7 cellular contexts compared by ENCODE assay signal in the genomic region with DNA sequence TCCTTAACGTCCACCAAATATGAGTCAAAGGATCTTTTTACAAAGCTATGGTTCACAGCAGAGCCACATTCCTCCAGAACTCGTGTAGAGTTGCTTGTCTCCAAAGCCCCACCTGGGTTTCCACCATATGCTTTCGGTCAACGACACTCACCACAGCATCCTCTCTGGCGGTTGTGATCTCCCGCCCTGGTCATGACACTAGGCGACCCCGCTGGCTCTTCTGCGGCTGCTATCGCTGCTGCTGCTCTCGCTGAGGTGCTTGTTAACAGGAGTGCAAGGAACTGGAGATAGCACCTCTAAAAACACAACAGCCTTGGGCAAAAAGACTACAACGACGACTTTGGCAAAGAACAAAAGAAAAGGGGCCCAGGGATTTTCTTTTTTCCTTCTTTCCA. TPM values are rescaled to one million over a fixed set of nuclear protein-coding genes. Genes with fewer than 3 reads are reported as not detected.
DNase-seq lines count a peak whose midpoint lies in the region; ATAC-seq and TF ChIP-seq lines count a peak whose summit lies in the region.

No MANE protein-coding gene starts in this region.

- 0 to 5% methylated on average over 12 to 13 of the region's 13 CpGs for WGBS in esophagus squamous epithelium, 2 donors

- peak overlapping the region; percentile 76 for H3K4me3 ChIP-seq in HUES48 (ENCODE audit: low read depth, low read length)
- peak overlapping the region; percentile 57 to 79 (median 72) for H3K4me3 ChIP-seq in esophagus squamous epithelium
- peak overlapping the region; percentile 79 for H3K4me3 ChIP-seq in naive thymus-derived CD4-positive, alpha-beta T cell (ENCODE audit: low read length)
- H3K4me3 ChIP-seq in vagina = peak overlapping the region; percentile 54 to 71

- peaks cover 99% of the 10 kb centered on the region for H3K27me3 ChIP-seq in HUES48 (ENCODE audit: control insufficient read depth, insufficient read depth, low read length)
- H3K27me3 ChIP-seq in esophagus squamous epithelium = no peaks in the 10 kb centered on the region
- H3K27me3 ChIP-seq in naive thymus-derived CD4-positive, alpha-beta T cell (ENCODE audit: control insufficient read depth in 2 of 2, insufficient read depth in 2 of 2, low read length in 2 of 2) = peaks cover 0 to 5% of the 10 kb centered on the region in 2 donors
- no peaks in the 10 kb centered on the region for H3K27me3 ChIP-seq in vagina

- H3K27ac Mint-ChIP-seq in activated CD4-positive, alpha-beta T cell treated with anti-CD3 and anti-CD28 coated beads, Interleukin-2, amount 10 ng/mL, durations not matched to agents 24 days and 14 days = peak overlapping the region; percentile 35
- peak overlapping the region; percentile 30 to 98 (median 87) for H3K27ac Mint-ChIP-seq in naive thymus-derived CD4-positive, alpha-beta T cell

- peak overlapping the region; percentile 84 for H3K4me3 Mint-ChIP-seq in activated CD4-positive, alpha-beta T cell treated with anti-CD3 and anti-CD28 coated beads, Interleukin-2, amount 10 ng/mL, durations not matched to agents 24 days and 14 days
- H3K4me3 Mint-ChIP-seq in naive thymus-derived CD4-positive, alpha-beta T cell = peak overlapping the region; percentile 83 to 100 (median 93)

- DNase-seq in activated CD4-positive, alpha-beta T cell treated with anti-CD3 and anti-CD28 coated beads, Interleukin-2, amount 10 ng/mL, durations not matched to agents 24 days and 14 days = peak; percentile 75
- DNase-seq in esophagus squamous epithelium (lab: John Stamatoyannopoulos, UW) = no peak
- peak in 6 of 9 donors; percentile 8 to 49 (median 28) for DNase-seq in naive thymus-derived CD4-positive, alpha-beta T cell
- no peak for DNase-seq in vagina (ENCODE audit: extremely low spot score in 2 of 2)

- H3K9me3 ChIP-seq in HUES48 (ENCODE audit: control insufficient read depth, insufficient read depth, low read length) (no peaks in the 10 kb centered on the region), esophagus squamous epithelium (no peaks in the 10 kb centered on the region), vagina (no peaks in the 10 kb centered on the region)
- H3K9me3 ChIP-seq in naive thymus-derived CD4-positive, alpha-beta T cell (ENCODE audit: control insufficient read depth in 2 of 3, low read length in 3 of 3) = no peaks in the 10 kb centered on the region

- CTCF ChIA-PET in naive thymus-derived CD4-positive, alpha-beta T cell (lab: Charles Lee) = interaction anchor here (1.2 kb wide), 1 partner anchor 79 kb away, joined by 3 read pairs; no protein-coding TSS in a partner anchor

- no peak overlapping the region for H3K9ac ChIP-seq in HUES48 (ENCODE audit: low read depth, low read length)

- no peaks in the 10 kb centered on the region for H3K9me3 Mint-ChIP-seq in activated CD4-positive, alpha-beta T cell treated with anti-CD3 and anti-CD28 coated beads, Interleukin-2, amount 10 ng/mL, durations not matched to agents 24 days and 14 days
- no peaks in the 10 kb centered on the region for H3K9me3 Mint-ChIP-seq in naive thymus-derived CD4-positive, alpha-beta T cell

- peaks cover 19% of the 10 kb centered on the region for H3K4me1 Mint-ChIP-seq in activated CD4-positive, alpha-beta T cell treated with anti-CD3 and anti-CD28 coated beads, Interleukin-2, amount 10 ng/mL, durations not matched to agents 24 days and 14 days
- H3K4me1 Mint-ChIP-seq in naive thymus-derived CD4-positive, alpha-beta T cell = peaks cover 24 to 68% (median 61%) of the 10 kb centered on the region in 7 donors

- POLR2A ChIA-PET in naive thymus-derived CD4-positive, alpha-beta T cell (lab: Charles Lee) = interaction anchor here (0.7 to 3.4 kb wide), 28 partner anchors 9 to 1570 kb away, joined by 3 to 40 read pairs (median 6); partner anchors contain the start of genes ANKAR, ASNSD1, ORMDL1 and OSGEPL1

- H3K27ac ChIP-seq in HUES48 (ENCODE audit: low read depth, low read length) (peak overlapping the region; percentile 3), esophagus squamous epithelium (peak overlapping the region; percentile 87 to 92 (median 91)), vagina (peak overlapping the region; percentile 78)
- H3K27ac ChIP-seq in naive thymus-derived CD4-positive, alpha-beta T cell (ENCODE audit: low read depth, low read length) = peak overlapping the region; percentile 80

- H3K36me3 Mint-ChIP-seq in activated CD4-positive, alpha-beta T cell treated with anti-CD3 and anti-CD28 coated beads, Interleukin-2, amount 10 ng/mL, durations not matched to agents 24 days and 14 days (ENCODE audit: low read depth) = no peaks in the 10 kb centered on the region
- H3K36me3 Mint-ChIP-seq in naive thymus-derived CD4-positive, alpha-beta T cell = peaks cover under 1 to 7% (median 3%) of the 10 kb centered on the region in 5 donors

- peaks cover 14% of the 10 kb centered on the region for H3K4me1 ChIP-seq in HUES48 (ENCODE audit: control insufficient read depth, insufficient read depth, low read length)
- peaks cover 4 to 66% (median 12%) of the 10 kb centered on the region in 3 donors for H3K4me1 ChIP-seq in esophagus squamous epithelium
- peaks cover 0 to 17% of the 10 kb centered on the region in 2 donors for H3K4me1 ChIP-seq in naive thymus-derived CD4-positive, alpha-beta T cell (ENCODE audit: control insufficient read depth in 2 of 2, insufficient read depth in 2 of 2, low read length in 2 of 2)
- peaks cover 45% of the 10 kb centered on the region for H3K4me1 ChIP-seq in vagina

- no peak for TF ChIP-seq CTCF in esophagus squamous epithelium (IDR thresholded peaks at IDR 0.05)
- TF ChIP-seq CTCF in vagina (IDR thresholded peaks at IDR 0.05) = no peak

- peaks cover 34% of the 10 kb centered on the region for H3K27me3 Mint-ChIP-seq in activated CD4-positive, alpha-beta T cell treated with anti-CD3 and anti-CD28 coated beads, Interleukin-2, amount 10 ng/mL, durations not matched to agents 24 days and 14 days
- H3K27me3 Mint-ChIP-seq in naive thymus-derived CD4-positive, alpha-beta T cell = peaks cover 0 to 47% (median 0%) of the 10 kb centered on the region in 5 donors

- TF ChIP-seq POLR2A in esophagus squamous epithelium (IDR thresholded peaks at IDR 0.05) = no peak
- no peak for TF ChIP-seq POLR2A in vagina (IDR thresholded peaks at IDR 0.05)

- peak; percentile 34 for ATAC-seq in GM19023 (IDR thresholded peaks at IDR 0.05; ENCODE audit: unreplicated experiment)
- ATAC-seq in naive thymus-derived CD4-positive, alpha-beta T cell = peak; percentile 50
- no peak for ATAC-seq in HG03342 (IDR thresholded peaks at IDR 0.05; ENCODE audit: unreplicated experiment)

- intact Hi-C loops in activated CD4-positive, alpha-beta T cell treated with anti-CD3 and anti-CD28 coated beads, Interleukin-2, amount 10 ng/mL, durations not matched to agents 24 days and 14 days (cut with micrococcal nuclease) = loop anchor here (1.0 to 5.0 kb wide), 3 partner anchors 138 to 204 kb away; partner anchors contain the start of genes ORMDL1, OSGEPL1, PMS1 and WDR75
- intact Hi-C loops in esophagus squamous epithelium (cut with DNase I) = no loop called here
- intact Hi-C loops in naive thymus-derived CD4-positive, alpha-beta T cell (cut with micrococcal nuclease) = loop anchor here (1.0 to 10.0 kb wide), 15 partner anchors 9 to 1305 kb away; partner anchors contain the start of genes OSGEPL1 (in 2 of the 2), WDR75 (in 2 of the 2), ASNSD1 (in 1 of the 2) and GLS (in 1 of the 2)
- intact Hi-C loops in vagina (cut with DNase I) = no loop called here

- no peaks in the 10 kb centered on the region for H3K36me3 ChIP-seq in HUES48 (ENCODE audit: control insufficient read depth, insufficient read depth, low read length)
- H3K36me3 ChIP-seq in esophagus squamous epithelium = peaks cover 0 to 1% (median 0%) of the 10 kb centered on the region in 3 donors
- no peaks in the 10 kb centered on the region for H3K36me3 ChIP-seq in naive thymus-derived CD4-positive, alpha-beta T cell (ENCODE audit: control insufficient read depth in 2 of 3, insufficient read depth in 3 of 3, low read length in 3 of 3)
- peaks cover 0 to 4% of the 10 kb centered on the region in 2 donors for H3K36me3 ChIP-seq in vagina

RNA-seq across cellular contexts. Expression of gene SLC40A1, which starts 0.3 kb away (rescaled TPM):
- 0.78 and 1.4 TPM in 2 replicates for total RNA-seq in activated CD4-positive, alpha-beta T cell treated with anti-CD3 and anti-CD28 coated beads, Interleukin-2, amount 10 ng/mL, durations not matched to agents 24 days and 14 days
- total RNA-seq in esophagus squamous epithelium (10 to 100 TPM in 2 of 4 donors, 1 to 10 TPM in 2; 5.4 to 34.1 (median 19.1) TPM), vagina (53.3 TPM)
- 10 to 100 TPM in 4 of 5 experiments, 1 to 10 TPM in 1; 4.2 to 38.0 (median 24.4) TPM for total RNA-seq in naive thymus-derived CD4-positive, alpha-beta T cell
- 100 to 1,000 TPM; 101 to 117 TPM for polyA plus RNA-seq in naive thymus-derived CD4-positive, alpha-beta T cell

Comparison
In these comparisons a context has a peak if more than half of its experiments do, and no peak if none do; other contexts are left out.
1. H3K27ac ChIP-seq: peak in every context shown above with its lines; median percentile 91 in esophagus squamous epithelium; 80 in naive thymus-derived CD4-positive, alpha-beta T cell; 78 in vagina; 3 in HUES48.
2. DNase-seq: peak in activated CD4-positive, alpha-beta T cell treated with anti-CD3 and anti-CD28 coated beads, Interleukin-2, amount 10 ng/mL, durations not matched to agents 24 days and 14 days (single experiment) and naive thymus-derived CD4-positive, alpha-beta T cell (6 of 9); none in esophagus squamous epithelium (single experiment) and vagina (0 of 2).
3. intact Hi-C loops: an anchor here in activated CD4-positive, alpha-beta T cell treated with anti-CD3 and anti-CD28 coated beads, Interleukin-2, amount 10 ng/mL, durations not matched to agents 24 days and 14 days (1.0 to 5.0 kb wide) and naive thymus-derived CD4-positive, alpha-beta T cell (1.0 to 10.0 kb wide); none called in esophagus squamous epithelium and vagina.
4. Peak in every context shown above with its lines, with median percentiles within 50 percentile points of each other: H3K4me3 ChIP-seq.